ENCODE assay signal across 32 cellular contexts in genomic region chr5:132611965-132612364, GRCh38. TPM values are rescaled to one million over a fixed set of nuclear protein-coding genes. Genes with fewer than 3 reads are reported as not detected.
"Had no signal": no experiment of that assay in that cellular context is flagged by ENCODE, and none has a peak within 500 bp of the region (broad histone marks: within the 10 kb centered on the region; RNA-seq: fewer than 3 reads in every experiment).

No MANE protein-coding gene starts in this region.

- H3K27me3 Mint-ChIP-seq: naive thymus-derived CD4-positive, alpha-beta T cell; natural killer cell treated with Interleukin-12 subunit alpha and Interleukin-12 subunit beta and Interleukin-15 and Interleukin-18, amount 100 ng/mL, for 72 hours; progenitor cell of endocrine pancreas; stimulated activated memory B cell treated with anti-CD40 and anti-IgM and Interleukin-4, amounts not matched to agents 10 μg/mL and 1 μg/mL and 100 μg/mL, for 72 hours; stimulated activated naive CD8-positive, alpha-beta T cell treated with anti-CD3 and anti-CD28 coated beads, Interleukin-15, amount 100 ng/mL, for 72 hours; type B pancreatic cell had no signal

- DNase-seq: islet precursor cell; left ventricle myocardium inferior; mesendoderm; mucosa of descending colon; naive thymus-derived CD4-positive, alpha-beta T cell; ovary; right lobe of liver; stimulated activated CD4-positive, alpha-beta T cell treated with anti-CD3 and anti-CD28 coated beads, Interleukin-1b, Interleukin-23, amount 100 ng/mL, for 48 hours; stimulated activated CD4-positive, alpha-beta T cell treated with anti-CD3 and anti-CD28 coated beads, Interleukin-2, amount 100 ng/mL, for 48 hours; stimulated activated CD4-positive, alpha-beta T cell treated with anti-CD3 and anti-CD28 coated beads, Interleukin-4, amount 100 ng/mL, for 4 hours; stimulated activated CD8-positive, alpha-beta memory T cell treated with anti-CD3 and anti-CD28 coated beads, Interleukin-4, amount 100 ng/mL, for 48 hours; stimulated activated naive CD4-positive, alpha-beta T cell treated with Interleukin-2 at 50 U/mL for 16 hours; stimulated activated naive CD8-positive, alpha-beta T cell treated with anti-CD3 and anti-CD28 coated beads, Interleukin-15, amount 100 ng/mL, for 72 hours; substantia nigra; uterus had no signal

- H3K27ac ChIP-seq: left ventricle myocardium inferior, ovary, right atrium auricular region, right lobe of liver, tibial nerve, uterus had no signal

- H3K4me3 Mint-ChIP-seq: mesothelial cell of epicardium; naive thymus-derived CD4-positive, alpha-beta T cell; natural killer cell treated with Interleukin-12 subunit alpha and Interleukin-12 subunit beta and Interleukin-15 and Interleukin-18, amount 100 ng/mL, for 72 hours; stimulated activated memory B cell treated with anti-CD40 and anti-IgM and Interleukin-4, amounts not matched to agents 10 μg/mL and 1 μg/mL and 100 μg/mL, for 72 hours; stimulated activated naive CD8-positive, alpha-beta T cell treated with anti-CD3 and anti-CD28 coated beads, Interleukin-15, amount 100 ng/mL, for 72 hours; type B pancreatic cell had no signal

- H3K9me3 Mint-ChIP-seq: natural killer cell treated with Interleukin-12 subunit alpha and Interleukin-12 subunit beta and Interleukin-15 and Interleukin-18, amount 100 ng/mL, for 72 hours; stimulated activated naive CD8-positive, alpha-beta T cell treated with anti-CD3 and anti-CD28 coated beads, Interleukin-15, amount 100 ng/mL, for 72 hours; type B pancreatic cell had no signal

- H3K4me2 ChIP-seq: smooth muscle cell had no signal

- ATAC-seq: mucosa of descending colon; naive thymus-derived CD4-positive, alpha-beta T cell; natural killer cell treated with Interleukin-12 subunit alpha and Interleukin-12 subunit beta and Interleukin-15 and Interleukin-18, amount 100 ng/mL, for 72 hours; right lobe of liver; stimulated activated memory B cell treated with anti-CD40 and anti-IgM and Interleukin-4, amounts not matched to agents 10 μg/mL and 1 μg/mL and 100 μg/mL, for 72 hours; stimulated activated naive CD8-positive, alpha-beta T cell treated with anti-CD3 and anti-CD28 coated beads, Interleukin-15, amount 100 ng/mL, for 72 hours had no signal

- H3K4me1 ChIP-seq: left ventricle myocardium inferior, right atrium auricular region, right lobe of liver, tibial nerve, uterus had no signal

- H3K36me3 ChIP-seq: ovary, uterus had no signal

- H3K9me3 ChIP-seq: left ventricle myocardium inferior, mucosa of descending colon, ovary, right atrium auricular region, right lobe of liver, tibial nerve, uterus had no signal

- H3K27me3 ChIP-seq: ovary, right atrium auricular region, right lobe of liver, tibial nerve, uterus had no signal

- H3K4me3 ChIP-seq: left ventricle myocardium inferior, lung, mucosa of descending colon, ovary, right atrium auricular region, right lobe of liver, smooth muscle cell, tibial nerve, uterus had no signal

- H3K27ac Mint-ChIP-seq: mesothelial cell of epicardium; naive thymus-derived CD4-positive, alpha-beta T cell; natural killer cell treated with Interleukin-12 subunit alpha and Interleukin-12 subunit beta and Interleukin-15 and Interleukin-18, amount 100 ng/mL, for 72 hours; progenitor cell of endocrine pancreas; stimulated activated memory B cell treated with anti-CD40 and anti-IgM and Interleukin-4, amounts not matched to agents 10 μg/mL and 1 μg/mL and 100 μg/mL, for 72 hours; type B pancreatic cell had no signal

- H3K4me1 Mint-ChIP-seq: mesothelial cell of epicardium; stimulated activated memory B cell treated with anti-CD40 and anti-IgM and Interleukin-4, amounts not matched to agents 10 μg/mL and 1 μg/mL and 100 μg/mL, for 72 hours; stimulated activated naive CD8-positive, alpha-beta T cell treated with anti-CD3 and anti-CD28 coated beads, Interleukin-15, amount 100 ng/mL, for 72 hours had no signal

RNA-seq across cellular contexts. Expression of gene IL13, which starts 46.0 kb away (rescaled TPM):
- total RNA-seq: kidney epithelial cell, left ventricle myocardium inferior, lower leg skin, lung, mucosa of descending colon, myocyte, ovary, progenitor cell of endocrine pancreas, pulmonary artery endothelial cell, renal cortical epithelial cell, right atrium auricular region, skeletal muscle tissue, temporal lobe, ureter had no signal
- polyA plus RNA-seq: naive thymus-derived CD4-positive, alpha-beta T cell; ovary; smooth muscle cell had no signal
